30 cellular contexts compared by ENCODE assay signal in the genomic region with DNA sequence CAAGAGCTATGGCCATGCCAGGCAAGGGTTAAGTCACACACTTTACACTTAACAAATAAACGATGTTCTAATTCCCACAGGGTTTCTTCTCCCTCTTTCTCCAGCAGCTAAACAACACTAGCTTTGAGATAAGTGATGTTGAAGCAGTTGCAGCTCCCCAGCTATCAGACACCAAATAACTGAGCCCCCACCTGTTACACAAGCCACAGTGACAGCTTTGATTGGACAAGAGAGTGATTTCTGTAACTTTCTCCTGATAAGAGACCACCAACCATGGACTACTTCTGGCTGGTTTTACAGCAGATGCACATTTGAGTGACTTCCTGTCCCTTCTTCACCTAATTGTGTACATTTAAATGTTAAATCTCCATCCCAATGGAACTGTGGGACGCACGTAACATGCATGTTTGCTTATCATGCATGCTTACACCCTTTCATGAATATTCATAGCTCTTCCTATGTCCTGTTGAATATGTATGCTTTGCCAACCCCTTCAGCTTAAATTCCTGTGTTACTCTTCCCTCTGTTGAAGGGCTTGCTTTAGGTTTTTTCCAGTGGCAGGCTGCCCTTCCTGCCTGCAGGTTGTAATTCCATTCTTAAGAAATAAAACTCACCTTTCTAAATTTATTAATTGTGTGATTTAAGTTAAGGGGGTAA. TPM values are rescaled to one million over a fixed set of nuclear protein-coding genes. Genes with fewer than 3 reads are reported as not detected.
"Had no signal": no experiment of that assay in that cellular context is flagged by ENCODE, and none has a peak within 500 bp of the region (broad histone marks: within the 10 kb centered on the region; RNA-seq: fewer than 3 reads in every experiment).

No MANE protein-coding gene starts in this region.

- H3K4me3 Mint-ChIP-seq: activated CD4-positive, alpha-beta memory T cell treated with anti-CD3 and anti-CD28 coated beads, Interleukin-2, amount 10 ng/mL, durations not matched to agents 7 days and 5 days; activated CD4-positive, alpha-beta T cell treated with anti-CD3 and anti-CD28 coated beads for 36 hours; activated naive CD8-positive, alpha-beta T cell treated with anti-CD3 and anti-CD28 coated beads, Interleukin-2, amount 10 ng/mL, durations not matched to agents 7 days and 5 days; activated T-cell treated with anti-CD3 and anti-CD28 coated beads, Interleukin-2, amount 50 U/mL, for 72 hours; central memory CD8-positive, alpha-beta T cell; T-cell had no signal

- FAIRE-seq: bronchial epithelial cell, TTC549 had no signal

- H3K4me1 Mint-ChIP-seq: activated CD4-positive, alpha-beta T cell treated with anti-CD3 and anti-CD28 coated beads for 36 hours; activated naive CD8-positive, alpha-beta T cell treated with anti-CD3 and anti-CD28 coated beads, Interleukin-2, amount 10 ng/mL, durations not matched to agents 7 days and 5 days; central memory CD8-positive, alpha-beta T cell; T-cell had no signal

- H3K27me3 Mint-ChIP-seq: central memory CD8-positive, alpha-beta T cell; T-cell had no signal

- H3K27me3 ChIP-seq: adrenal gland, ascending aorta, body of pancreas had no signal

- H3K27ac Mint-ChIP-seq: activated CD4-positive, alpha-beta memory T cell treated with anti-CD3 and anti-CD28 coated beads, Interleukin-2, amount 10 ng/mL, durations not matched to agents 7 days and 5 days; activated CD4-positive, alpha-beta T cell treated with anti-CD3 and anti-CD28 coated beads for 36 hours; activated naive CD8-positive, alpha-beta T cell treated with anti-CD3 and anti-CD28 coated beads, Interleukin-2, amount 10 ng/mL, durations not matched to agents 7 days and 5 days; activated T-cell treated with anti-CD3 and anti-CD28 coated beads, Interleukin-2, amount 50 U/mL, for 72 hours; activated T-helper 2 cell treated with anti-CD3 and anti-CD28 coated beads, Interferon-gamma antibody, Interleukin-2, Interleukin-4, amounts not matched to agents 10 μg/mL and 5 μg/mL and 100 μg/mL, durations not matched to agents 14 hours and 24 hours and 36 hours; T-cell had no signal

- H3K27ac ChIP-seq: adrenal gland, ascending aorta, body of pancreas, SK-N-MC had no signal

- H3K36me3 ChIP-seq: adrenal gland, ascending aorta had no signal

- ATAC-seq: activated CD4-positive, alpha-beta T cell treated with anti-CD3 and anti-CD28 coated beads for 36 hours; activated T-cell treated with anti-CD3 and anti-CD28 coated beads, Interleukin-2, amount 50 U/mL, for 72 hours; body of pancreas; Right ventricle myocardium inferior; T-cell had no signal

- DNase-seq: activated CD4-positive, alpha-beta memory T cell treated with anti-CD3 and anti-CD28 coated beads, Interleukin-2, amount 10 ng/mL, durations not matched to agents 7 days and 5 days; activated CD4-positive, alpha-beta T cell treated with anti-CD3 and anti-CD28 coated beads for 36 hours; activated CD4-positive, alpha-beta T cell treated with anti-CD3 and anti-CD28 coated beads, Interleukin-2, amount 50 U/mL, for 1 hour; activated naive CD4-positive, alpha-beta T cell treated with anti-CD3 and anti-CD28 coated beads, Interleukin-2, amount 50 U/mL, for 16 hours; activated naive CD8-positive, alpha-beta T cell treated with anti-CD3 and anti-CD28 coated beads, Interleukin-2, amount 10 ng/mL, durations not matched to agents 7 days and 5 days; activated T-cell treated with anti-CD3 and anti-CD28 coated beads for 4 hours; activated T-cell treated with anti-CD3 and anti-CD28 coated beads, Interleukin-2, amount 50 U/mL, for 72 hours; adrenal gland; body of pancreas; NCI-H1092; NCI-H1417; NCI-H1694; NCI-H2029 treated with DMSO at 0.1 percent for 48 hours; NCI-H446; NCI-H524; NCI-H82; RPMI8226; T-cell; T-helper 2 cell; T1000 had no signal

- H3K36me3 Mint-ChIP-seq: activated naive CD8-positive, alpha-beta T cell treated with anti-CD3 and anti-CD28 coated beads, Interleukin-2, amount 10 ng/mL, durations not matched to agents 7 days and 5 days; T-cell had no signal

- H3K9me3 Mint-ChIP-seq: central memory CD8-positive, alpha-beta T cell had no signal

- H3K9me3 ChIP-seq: adrenal gland, body of pancreas had no signal

- H3K4me3 ChIP-seq: adrenal gland, ascending aorta, body of pancreas, SK-N-MC had no signal

- H3K4me1 ChIP-seq: adrenal gland, ascending aorta, body of pancreas had no signal

RNA-seq across cellular contexts. Expression of gene TNFSF11, which starts 6.1 kb away (rescaled TPM):
- total RNA-seq: activated naive CD8-positive, alpha-beta T cell treated with anti-CD3 and anti-CD28 coated beads, Interleukin-2, amount 10 ng/mL, durations not matched to agents 7 days and 5 days; adrenal gland; ascending aorta; LHCN-M2; MCF 10A; OCI-LY7; Right ventricle myocardium inferior had no signal
- polyA plus RNA-seq: adrenal gland had no signal
